15 cellular contexts compared by ENCODE assay signal in the genomic region with DNA sequence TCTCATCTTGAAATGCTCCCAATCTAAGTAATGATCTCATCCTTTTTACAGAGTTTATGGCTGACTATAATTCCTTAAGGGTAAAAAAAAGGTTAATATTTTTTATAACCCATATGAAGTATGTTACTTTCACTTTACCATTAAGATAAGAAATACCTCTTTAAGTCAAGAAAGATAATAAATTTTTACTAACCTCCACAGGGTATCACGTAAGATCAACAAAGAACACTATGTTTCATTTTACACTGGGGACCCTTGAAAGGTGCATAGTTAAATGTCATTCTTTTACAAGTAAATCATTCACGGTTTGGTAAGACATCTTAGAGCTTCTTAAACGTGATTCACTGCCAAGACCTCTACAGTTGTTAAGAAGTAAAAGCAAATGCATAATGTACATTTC.
DNase-seq lines count a peak whose midpoint lies in the region; ATAC-seq, FAIRE-seq and TF ChIP-seq lines count a peak whose summit lies in the region.
"Had no signal": no experiment of that assay in that cellular context is flagged by ENCODE, and none has a peak within 500 bp of the region (broad histone marks: within the 10 kb centered on the region; RNA-seq: fewer than 3 reads in every experiment).

No MANE protein-coding gene starts in this region.

- H3K4me3 Mint-ChIP-seq in activated CD4-positive, alpha-beta memory T cell treated with anti-CD3 and anti-CD28 coated beads, Interleukin-2, amount 10 ng/mL, durations not matched to agents 7 days and 5 days = no peak overlapping the region
- H3K4me3 Mint-ChIP-seq: GM23338 had no signal

- no peak for TF ChIP-seq EP300 in tibial nerve (IDR thresholded peaks at IDR 0.05)

- no peaks in the 10 kb centered on the region for H3K27me3 Mint-ChIP-seq in activated CD4-positive, alpha-beta memory T cell treated with anti-CD3 and anti-CD28 coated beads, Interleukin-2, amount 10 ng/mL, durations not matched to agents 7 days and 5 days

- no peaks in the 10 kb centered on the region for H3K4me1 ChIP-seq in tibial nerve
- H3K4me1 ChIP-seq: BLaER1, SJCRH30 had no signal

- no peaks in the 10 kb centered on the region for H3K4me1 Mint-ChIP-seq in activated CD4-positive, alpha-beta memory T cell treated with anti-CD3 and anti-CD28 coated beads, Interleukin-2, amount 10 ng/mL, durations not matched to agents 7 days and 5 days
- H3K4me1 Mint-ChIP-seq: GM23338 had no signal

- POLR2A ChIA-PET in HEK293T (lab: Yijun Ruan, JAX) = no interaction called here
- POLR2A ChIA-PET in activated CD4-positive, alpha-beta memory T cell treated with anti-CD3 and anti-CD28 coated beads, Interleukin-2, amount 10 ng/mL, durations not matched to agents 7 days and 5 days (lab: Charles Lee) = no interaction called here

- no peak overlapping the region for H3K4me3 ChIP-seq in tibial nerve
- H3K4me3 ChIP-seq: BLaER1, GM23338, SJCRH30 had no signal

- intact Hi-C loops in Right ventricle myocardium inferior (cut with DNase I) = no loop called here

- no peak overlapping the region for H3K27ac Mint-ChIP-seq in activated CD4-positive, alpha-beta memory T cell treated with anti-CD3 and anti-CD28 coated beads, Interleukin-2, amount 10 ng/mL, durations not matched to agents 7 days and 5 days
- H3K27ac Mint-ChIP-seq: GM23338 had no signal

- no peaks in the 10 kb centered on the region for H3K27me3 ChIP-seq in tibial nerve
- H3K27me3 ChIP-seq: BLaER1, SJCRH30 had no signal

- H3K9me3 Mint-ChIP-seq in activated CD4-positive, alpha-beta memory T cell treated with anti-CD3 and anti-CD28 coated beads, Interleukin-2, amount 10 ng/mL, durations not matched to agents 7 days and 5 days = peaks cover 13% of the 10 kb centered on the region
- H3K9me3 Mint-ChIP-seq: GM23338 had no signal

- no peak for ATAC-seq in GM18909 (IDR thresholded peaks at IDR 0.05; ENCODE audit: poor library complexity, unreplicated experiment)
- ATAC-seq in Right ventricle myocardium inferior = no peak
- ATAC-seq: GM23338 had no signal

- 28 to 36% methylated on average over 3 of the region's 3 CpGs for WGBS in tibial nerve, 2 donors

- peak; percentile 97 for FAIRE-seq in RCC 7860 (lab: Jason Lieb, UNC)

- no peak overlapping the region for H3K27ac ChIP-seq in tibial nerve
- H3K27ac ChIP-seq: BLaER1, SJCRH30 had no signal

- no peaks in the 10 kb centered on the region for H3K36me3 ChIP-seq in tibial nerve
- H3K36me3 ChIP-seq: BLaER1, SJCRH30 had no signal

- no peak for TF ChIP-seq CTCF in tibial nerve (IDR thresholded peaks at IDR 0.05)

- CTCF ChIA-PET in HEK293T (lab: Yijun Ruan, JAX) = no interaction called here
- CTCF ChIA-PET in activated CD4-positive, alpha-beta memory T cell treated with anti-CD3 and anti-CD28 coated beads, Interleukin-2, amount 10 ng/mL, durations not matched to agents 7 days and 5 days (lab: Charles Lee) = no interaction called here

- H3K9me3 ChIP-seq in tibial nerve = peaks cover 0 to 5% (median 0%) of the 10 kb centered on the region in 4 donors
- H3K9me3 ChIP-seq: BLaER1, SJCRH30 had no signal

- no peak for TF ChIP-seq POLR2A in tibial nerve (IDR thresholded peaks at IDR 0.05)

- no peaks in the 10 kb centered on the region for H3K36me3 Mint-ChIP-seq in activated CD4-positive, alpha-beta memory T cell treated with anti-CD3 and anti-CD28 coated beads, Interleukin-2, amount 10 ng/mL, durations not matched to agents 7 days and 5 days (ENCODE audit: low read depth)

- DNase-seq in HEK293T (ENCODE audit: extremely low spot score) (peak; percentile 31), RCC 7860 (ENCODE audit: low spot score) (peak; percentile 62), iris pigment epithelial cell (ENCODE audit: low read depth) (peak; percentile 5), Right ventricle myocardium inferior (ENCODE audit: missing footprints) (no peak), tibial nerve (ENCODE audit: low spot score in 2 of 2) (no peak)
- DNase-seq in activated CD4-positive, alpha-beta memory T cell treated with anti-CD3 and anti-CD28 coated beads, Interleukin-2, amount 10 ng/mL, durations not matched to agents 7 days and 5 days = no peak
- DNase-seq: GF-D8, KG1, NCI-H2029, NCI-H2171 treated with DMSO at 0.1 percent for 48 hours, NCI-H774, SJCRH30 had no signal

TF ChIP-seq in HEK293T, 16 proteins besides CTCF, POLR2A, EP300 and RAD21:
- TF ChIP-seq LEF1 (IDR thresholded peaks at IDR 0.05; ENCODE audit: borderline replicate concordance) = peak; percentile 88
- TF ChIP-seq HDGF (IDR thresholded peaks at IDR 0.05; ENCODE audit: borderline replicate concordance) = no peak
- peak; percentile 95 for TF ChIP-seq ZNF384 (IDR thresholded peaks at IDR 0.05)
- no peak for TF ChIP-seq SP1 (IDR thresholded peaks at IDR 0.05)
- no peak for TF ChIP-seq ELF4 (IDR thresholded peaks at IDR 0.05)
- TF ChIP-seq ARNT (IDR thresholded peaks at IDR 0.05) = peak; percentile 93
- peak; percentile 90 for TF ChIP-seq FOXA1 (IDR thresholded peaks at IDR 0.05)
- 0 out of 2 replicates have a peak, but pooled peaks have one; percentile 29 for TF ChIP-seq BHLHE40 (IDR thresholded peaks at IDR 0.05; ENCODE audit: borderline replicate concordance)
- TF ChIP-seq CTBP1 (IDR thresholded peaks at IDR 0.05; ENCODE audit: borderline replicate concordance) = peak; percentile 99
- TF ChIP-seq NFRKB (IDR thresholded peaks at IDR 0.05) = no peak
- TF ChIP-seq FOXK2 (IDR thresholded peaks at IDR 0.05) = peak; percentile 84
- TF ChIP-seq TARDBP (IDR thresholded peaks at IDR 0.05) = peak; percentile 65; the same call in 1 of the 2 replicates
- TF ChIP-seq FOXM1 (IDR thresholded peaks at IDR 0.05; ENCODE audit: borderline replicate concordance) = peak; percentile 91
- TF ChIP-seq, protein P1, sequence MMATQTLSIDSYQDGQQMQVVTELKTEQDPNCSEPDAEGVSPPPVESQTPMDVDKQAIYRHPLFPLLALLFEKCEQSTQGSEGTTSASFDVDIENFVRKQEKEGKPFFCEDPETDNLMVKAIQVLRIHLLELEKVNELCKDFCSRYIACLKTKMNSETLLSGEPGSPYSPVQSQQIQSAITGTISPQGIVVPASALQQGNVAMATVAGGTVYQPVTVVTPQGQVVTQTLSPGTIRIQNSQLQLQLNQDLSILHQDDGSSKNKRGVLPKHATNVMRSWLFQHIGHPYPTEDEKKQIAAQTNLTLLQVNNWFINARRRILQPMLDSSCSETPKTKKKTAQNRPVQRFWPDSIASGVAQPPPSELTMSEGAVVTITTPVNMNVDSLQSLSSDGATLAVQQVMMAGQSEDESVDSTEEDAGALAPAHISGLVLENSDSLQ (IDR thresholded peaks at IDR 0.05) = peak; percentile 94
- TF ChIP-seq L3MBTL2 (conservative IDR thresholded peaks at IDR 0.05) = no peak
- no peak for TF ChIP-seq SUZ12 (IDR thresholded peaks at IDR 0.05)
TF ChIP-seq in HEK293T: peak in this region for 10.

Comparison
In these comparisons a context has a peak if more than half of its experiments do, and no peak if none do; other contexts are left out.
1. DNase-seq: peak in HEK293T (single experiment), RCC 7860 (single experiment) and iris pigment epithelial cell (single experiment); none in Right ventricle myocardium inferior (single experiment), tibial nerve (0 of 2) and activated CD4-positive, alpha-beta memory T cell treated with anti-CD3 and anti-CD28 coated beads, Interleukin-2, amount 10 ng/mL, durations not matched to agents 7 days and 5 days (single experiment).